9 cellular contexts compared by ENCODE assay signal in the genomic region with DNA sequence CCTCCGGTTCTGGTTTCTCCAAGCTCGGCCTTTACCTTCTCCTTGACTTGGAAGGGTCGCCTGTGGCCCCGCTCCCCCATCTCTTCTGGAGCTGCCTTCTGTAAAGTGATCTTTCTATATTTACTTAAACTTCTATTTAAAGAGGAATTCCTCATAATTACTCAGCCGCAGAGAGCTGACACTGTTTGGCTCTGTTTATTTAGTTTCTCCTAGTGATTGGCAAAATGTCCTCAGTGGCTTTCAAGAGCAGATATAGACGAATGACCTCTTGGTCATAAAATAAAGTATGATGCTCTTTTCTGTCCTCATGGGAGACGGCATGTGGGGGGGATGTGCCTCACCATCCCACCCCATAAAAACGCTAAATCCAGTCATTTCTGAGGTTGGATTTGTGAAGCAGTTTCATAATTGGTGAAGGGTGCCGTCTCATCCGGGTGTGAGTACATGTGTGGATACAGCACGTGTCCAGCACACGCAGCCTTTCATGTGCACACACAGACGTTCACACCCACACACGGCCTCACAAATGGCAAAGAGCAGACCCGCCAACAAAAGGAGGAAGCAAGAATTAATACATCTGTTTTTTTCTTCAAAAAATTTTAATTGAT. TPM values are rescaled to one million over a fixed set of nuclear protein-coding genes. Genes with fewer than 3 reads are reported as not detected.
DNase-seq lines count a peak whose midpoint lies in the region; ATAC-seq and TF ChIP-seq lines count a peak whose summit lies in the region.
"Had no signal": no experiment of that assay in that cellular context is flagged by ENCODE, and none has a peak within 500 bp of the region (broad histone marks: within the 10 kb centered on the region; RNA-seq: fewer than 3 reads in every experiment).

No MANE protein-coding gene starts in this region.

- intact Hi-C loops in lower lobe of right lung (cut with DNase I) (no loop called here), vagina (cut with DNase I) (loop anchor here (5.0 kb wide), 1 partner anchor 37 kb away; no protein-coding TSS in a partner anchor), dorsolateral prefrontal cortex (cut with DNase I) (no loop called here)

- H3K4me1 ChIP-seq in lower lobe of right lung (peaks cover 49% of the 10 kb centered on the region), vagina (peaks cover 54% of the 10 kb centered on the region)

- peak overlapping the region; percentile 31 for H3K27ac ChIP-seq in lower lobe of right lung
- H3K27ac ChIP-seq in vagina = peak overlapping the region; percentile 22
- H3K27ac ChIP-seq in dorsolateral prefrontal cortex = peak overlapping the region in 2 of 59 donors; percentile 36 to 41

- H3K9me3 Mint-ChIP-seq in activated naive CD8-positive, alpha-beta T cell treated with anti-CD3 and anti-CD28 coated beads, Interleukin-2, amount 50 U/mL, for 24 hours = no peaks in the 10 kb centered on the region
- no peaks in the 10 kb centered on the region for H3K9me3 Mint-ChIP-seq in activated naive CD8-positive, alpha-beta T cell treated with anti-CD3 and anti-CD28 coated beads for 36 hours
- H3K9me3 Mint-ChIP-seq in central memory CD8-positive, alpha-beta T cell = no peaks in the 10 kb centered on the region
- no peaks in the 10 kb centered on the region for H3K9me3 Mint-ChIP-seq in activated T-cell treated with anti-CD3 and anti-CD28 coated beads, Interleukin-2, amount 50 U/mL, for 72 hours

- no peak overlapping the region for H3K4me3 Mint-ChIP-seq in activated naive CD8-positive, alpha-beta T cell treated with anti-CD3 and anti-CD28 coated beads, Interleukin-2, amount 50 U/mL, for 24 hours
- no peak overlapping the region for H3K4me3 Mint-ChIP-seq in activated naive CD8-positive, alpha-beta T cell treated with anti-CD3 and anti-CD28 coated beads for 36 hours
- H3K4me3 Mint-ChIP-seq in central memory CD8-positive, alpha-beta T cell = no peak overlapping the region
- no peak overlapping the region for H3K4me3 Mint-ChIP-seq in activated T-cell treated with anti-CD3 and anti-CD28 coated beads, Interleukin-2, amount 50 U/mL, for 72 hours

- no peak for ATAC-seq in activated naive CD8-positive, alpha-beta T cell treated with anti-CD3 and anti-CD28 coated beads, Interleukin-2, amount 50 U/mL, for 24 hours
- ATAC-seq in central memory CD8-positive, alpha-beta T cell (replicated peaks; ENCODE audit: extremely low read depth, poor library complexity, severe bottlenecking) = no peak
- ATAC-seq in lower lobe of right lung = peak; percentile 14 to 42
- ATAC-seq in activated T-cell treated with anti-CD3 and anti-CD28 coated beads, Interleukin-2, amount 50 U/mL, for 72 hours (replicated peaks in 1 of 2) = no peak

- H3K9me3 ChIP-seq in lower lobe of right lung = no peaks in the 10 kb centered on the region
- H3K9me3 ChIP-seq in vagina = no peaks in the 10 kb centered on the region

- H3K27me3 ChIP-seq in lower lobe of right lung (ENCODE audit: low read depth) = no peaks in the 10 kb centered on the region
- H3K27me3 ChIP-seq in vagina = no peaks in the 10 kb centered on the region
- no peaks in the 10 kb centered on the region for H3K27me3 ChIP-seq in dorsolateral prefrontal cortex

- peak overlapping the region; percentile 37 for H3K27ac Mint-ChIP-seq in activated naive CD8-positive, alpha-beta T cell treated with anti-CD3 and anti-CD28 coated beads, Interleukin-2, amount 50 U/mL, for 24 hours
- H3K27ac Mint-ChIP-seq in activated naive CD8-positive, alpha-beta T cell treated with anti-CD3 and anti-CD28 coated beads for 36 hours = no peak overlapping the region
- H3K27ac Mint-ChIP-seq in central memory CD8-positive, alpha-beta T cell (ENCODE audit: low read depth) = peak overlapping the region; percentile 0
- no peak overlapping the region for H3K27ac Mint-ChIP-seq in activated T-cell treated with anti-CD3 and anti-CD28 coated beads, Interleukin-2, amount 50 U/mL, for 72 hours

- peaks cover 2% of the 10 kb centered on the region for H3K27me3 Mint-ChIP-seq in activated naive CD8-positive, alpha-beta T cell treated with anti-CD3 and anti-CD28 coated beads, Interleukin-2, amount 50 U/mL, for 24 hours
- H3K27me3 Mint-ChIP-seq in activated naive CD8-positive, alpha-beta T cell treated with anti-CD3 and anti-CD28 coated beads for 36 hours = no peaks in the 10 kb centered on the region
- H3K27me3 Mint-ChIP-seq in central memory CD8-positive, alpha-beta T cell = peaks cover 8% of the 10 kb centered on the region
- H3K27me3 Mint-ChIP-seq in activated T-cell treated with anti-CD3 and anti-CD28 coated beads, Interleukin-2, amount 50 U/mL, for 72 hours (ENCODE audit: low read depth) = peaks cover 10% of the 10 kb centered on the region

- H3K36me3 ChIP-seq in lower lobe of right lung (no peaks in the 10 kb centered on the region), vagina (no peaks in the 10 kb centered on the region)

- H3K4me1 Mint-ChIP-seq in activated naive CD8-positive, alpha-beta T cell treated with anti-CD3 and anti-CD28 coated beads, Interleukin-2, amount 50 U/mL, for 24 hours = peaks cover 16% of the 10 kb centered on the region
- H3K4me1 Mint-ChIP-seq in activated naive CD8-positive, alpha-beta T cell treated with anti-CD3 and anti-CD28 coated beads for 36 hours = peaks cover 11% of the 10 kb centered on the region
- H3K4me1 Mint-ChIP-seq in central memory CD8-positive, alpha-beta T cell = peaks cover 14% of the 10 kb centered on the region
- H3K4me1 Mint-ChIP-seq in activated T-cell treated with anti-CD3 and anti-CD28 coated beads, Interleukin-2, amount 50 U/mL, for 72 hours (ENCODE audit: low read depth) = peaks cover 15% of the 10 kb centered on the region

- H3K4me3 ChIP-seq in lower lobe of right lung (no peak overlapping the region), vagina (no peak overlapping the region), dorsolateral prefrontal cortex (no peak overlapping the region)

- no peak for TF ChIP-seq POLR2A in vagina (IDR thresholded peaks at IDR 0.05)

- TF ChIP-seq CTCF in lower lobe of right lung (IDR thresholded peaks at IDR 0.05) (no peak), vagina (IDR thresholded peaks at IDR 0.05) (no peak), dorsolateral prefrontal cortex (IDR thresholded peaks at IDR 0.05 in 54 of 56, conservative IDR thresholded peaks at IDR 0.05 in 2 of 56; ENCODE audit: low read depth in 1 of 56, partially characterized antibody in 56 of 56) (no peak)

- no peak for DNase-seq in activated naive CD8-positive, alpha-beta T cell treated with anti-CD3 and anti-CD28 coated beads, Interleukin-2, amount 50 U/mL, for 24 hours
- DNase-seq in activated naive CD8-positive, alpha-beta T cell treated with anti-CD3 and anti-CD28 coated beads for 36 hours = no peak
- no peak for DNase-seq in central memory CD8-positive, alpha-beta T cell (ENCODE audit: low spot score in 2 of 2)
- DNase-seq in lower lobe of right lung (peak; percentile 77), vagina (ENCODE audit: extremely low spot score in 2 of 2) (no peak), dorsolateral prefrontal cortex (no peak), pons (ENCODE audit: low spot score) (no peak)
- DNase-seq in activated T-cell treated with anti-CD3 and anti-CD28 coated beads, Interleukin-2, amount 50 U/mL, for 72 hours = no peak
- DNase-seq: C1 segment of cervical spinal cord had no signal

- no peaks in the 10 kb centered on the region for H3K36me3 Mint-ChIP-seq in activated naive CD8-positive, alpha-beta T cell treated with anti-CD3 and anti-CD28 coated beads, Interleukin-2, amount 50 U/mL, for 24 hours (ENCODE audit: low read depth)
- H3K36me3 Mint-ChIP-seq in activated naive CD8-positive, alpha-beta T cell treated with anti-CD3 and anti-CD28 coated beads for 36 hours = no peaks in the 10 kb centered on the region
- no peaks in the 10 kb centered on the region for H3K36me3 Mint-ChIP-seq in central memory CD8-positive, alpha-beta T cell (ENCODE audit: insufficient read depth)
- no peaks in the 10 kb centered on the region for H3K36me3 Mint-ChIP-seq in activated T-cell treated with anti-CD3 and anti-CD28 coated beads, Interleukin-2, amount 50 U/mL, for 72 hours (ENCODE audit: insufficient read depth in 2 of 2)

RNA-seq across cellular contexts. Expression of a gene that starts 43.4 kb away (rescaled TPM):
- total RNA-seq in activated naive CD8-positive, alpha-beta T cell treated with anti-CD3 and anti-CD28 coated beads for 36 hours = 1 to 10 TPM; 9.0 to 9.4 TPM
- total RNA-seq in lower lobe of right lung (63.4 TPM), vagina (34.1 TPM), dorsolateral prefrontal cortex (10 to 100 TPM; 14.2 to 34.2 (median 23.6) TPM)
- 10 to 100 TPM; 14.9 to 21.7 TPM for total RNA-seq in activated T-cell treated with anti-CD3 and anti-CD28 coated beads, Interleukin-2, amount 50 U/mL, for 72 hours

Comparison
In these comparisons a context has a peak if more than half of its experiments do, and no peak if none do; other contexts are left out.
1. H3K27ac Mint-ChIP-seq: peak in activated naive CD8-positive, alpha-beta T cell treated with anti-CD3 and anti-CD28 coated beads, Interleukin-2, amount 50 U/mL, for 24 hours (single experiment) and central memory CD8-positive, alpha-beta T cell (single experiment); none in activated naive CD8-positive, alpha-beta T cell treated with anti-CD3 and anti-CD28 coated beads for 36 hours (single experiment) and activated T-cell treated with anti-CD3 and anti-CD28 coated beads, Interleukin-2, amount 50 U/mL, for 72 hours (single experiment).
2. ATAC-seq: peak in lower lobe of right lung (2 of 2); none in activated naive CD8-positive, alpha-beta T cell treated with anti-CD3 and anti-CD28 coated beads, Interleukin-2, amount 50 U/mL, for 24 hours (single experiment), central memory CD8-positive, alpha-beta T cell (single experiment) and activated T-cell treated with anti-CD3 and anti-CD28 coated beads, Interleukin-2, amount 50 U/mL, for 72 hours (0 of 2).